Comparison of ENCODE assay signal across 8 cellular contexts in genomic region chr22:29883045-29883830, GRCh38. TPM values are rescaled to one million over a fixed set of nuclear protein-coding genes. Genes with fewer than 3 reads are reported as not detected.
DNase-seq lines count a peak whose midpoint lies in the region; ATAC-seq and TF ChIP-seq lines count a peak whose summit lies in the region.

Gene MTMR3, plus strand, starts transcription at chr22:29883174. Its CDS starts 87,886 bp downstream, at chr22:29971060.

- no peak within 1 kb of the TSS for H3K23ac ChIP-seq in trophoblast cell (ENCODE audit: low read length)

- H2AFZ ChIP-seq in trophoblast cell (ENCODE audit: insufficient read depth, low read length, poor library complexity), result peak within 1 kb of the TSS; percentile 100

- peak within 1 kb of the TSS; percentile 96 for H4K8ac ChIP-seq in trophoblast cell (ENCODE audit: low read depth, low read length)

- WGBS in trophoblast cell (ENCODE audit: extremely low coverage, insufficient coverage, insufficient read length), result no CpG with 5 or more reads among the region's 88 CpGs
- WGBS in tibial nerve, 2 donors, result 0 to 1% methylated on average over 21 to 74 of the region's 88 CpGs

- H2BK120ac ChIP-seq in trophoblast cell (ENCODE audit: insufficient read depth, low read length, poor library complexity), result peak within 1 kb of the TSS; percentile 98

- in situ Hi-C loops in HAP-1 (cut with MboI; ENCODE audit: low sequenced_read_pairs), result no loop called here

- peak; percentile 40 for TF ChIP-seq CTCF in cardiac muscle cell (IDR thresholded peaks at IDR 0.05; ENCODE audit: low read depth, low read length)
- TF ChIP-seq CTCF in tibial nerve (IDR thresholded peaks at IDR 0.05), result peak in 4 of 5 experiments; percentile 60 to 84 (median 70)

- H3K4ac ChIP-seq in trophoblast cell (ENCODE audit: low read depth, low read length), result peak within 1 kb of the TSS; percentile 99

- H3K4me3 Mint-ChIP-seq in activated naive CD8-positive, alpha-beta T cell treated with anti-CD3 and anti-CD28 coated beads, Interleukin-2, amount 50 U/mL, for 24 hours, result peak within 1 kb of the TSS; percentile 89

- no peaks in the 10 kb centered on the region for H3K9me3 ChIP-seq in HAP-1
- H3K9me3 ChIP-seq in cardiac muscle cell (ENCODE audit: low read depth), result no peaks in the 10 kb centered on the region
- H3K9me3 ChIP-seq in trophoblast cell (ENCODE audit: insufficient read depth, low read depth, low read length), result no peaks in the 10 kb centered on the region
- no peaks in the 10 kb centered on the region for H3K9me3 ChIP-seq in tibial nerve

- peak; percentile 41 to 76 for TF ChIP-seq POLR2A in tibial nerve (IDR thresholded peaks at IDR 0.05)

- peaks cover 8% of the 10 kb centered on the region for H3K79me2 ChIP-seq in trophoblast cell (ENCODE audit: control insufficient read depth, insufficient read depth, low read length, poor library complexity)

- H4K91ac ChIP-seq in trophoblast cell (ENCODE audit: low read depth, low read length), result peak within 1 kb of the TSS; percentile 99

- peak within 1 kb of the TSS; percentile 99 for H3K4me3 ChIP-seq in HAP-1
- H3K4me3 ChIP-seq in cardiac muscle cell, result peak within 1 kb of the TSS; percentile 99
- peak within 1 kb of the TSS; percentile 98 for H3K4me3 ChIP-seq in trophoblast cell (ENCODE audit: low read depth, low read length)
- peak within 1 kb of the TSS; percentile 84 to 99 (median 90) for H3K4me3 ChIP-seq in tibial nerve

- H3K27me3 ChIP-seq in HAP-1 (ENCODE audit: low read depth) (no peaks in the 10 kb centered on the region), cardiac muscle cell (no peaks in the 10 kb centered on the region), trophoblast cell (ENCODE audit: insufficient read depth, low read length) (no peaks in the 10 kb centered on the region), tibial nerve (no peaks in the 10 kb centered on the region)

- H3K18ac ChIP-seq in trophoblast cell (ENCODE audit: low read length), result peak within 1 kb of the TSS; percentile 98

- H2BK12ac ChIP-seq in trophoblast cell (ENCODE audit: low read length), result peak within 1 kb of the TSS; percentile 46

- H3K14ac ChIP-seq in trophoblast cell (ENCODE audit: low read length), result peak within 1 kb of the TSS; percentile 100

- peaks cover 7% of the 10 kb centered on the region for H3K79me1 ChIP-seq in trophoblast cell (ENCODE audit: low read length)

- H4K12ac ChIP-seq in trophoblast cell (ENCODE audit: low read depth, low read length), result peak within 1 kb of the TSS; percentile 99

- peak; percentile 85 for ATAC-seq in activated naive CD8-positive, alpha-beta T cell treated with anti-CD3 and anti-CD28 coated beads, Interleukin-2, amount 50 U/mL, for 24 hours

- peak within 1 kb of the TSS; percentile 61 for H3K27ac Mint-ChIP-seq in activated naive CD8-positive, alpha-beta T cell treated with anti-CD3 and anti-CD28 coated beads, Interleukin-2, amount 50 U/mL, for 24 hours

- peak within 1 kb of the TSS; percentile 99 for H2AK5ac ChIP-seq in trophoblast cell (ENCODE audit: low read length)

- no peaks in the 10 kb centered on the region; the same call in 1 of the 2 replicates for H3K36me3 ChIP-seq in HAP-1 (replicated peaks)
- H3K36me3 ChIP-seq in cardiac muscle cell, result no peaks in the 10 kb centered on the region
- no peaks in the 10 kb centered on the region for H3K36me3 ChIP-seq in trophoblast cell (ENCODE audit: control insufficient read depth in 1 of 2, insufficient read depth in 2 of 2, low read length in 2 of 2)
- no peaks in the 10 kb centered on the region for H3K36me3 ChIP-seq in tibial nerve

- H3K36me3 Mint-ChIP-seq in activated naive CD8-positive, alpha-beta T cell treated with anti-CD3 and anti-CD28 coated beads, Interleukin-2, amount 50 U/mL, for 24 hours (ENCODE audit: low read depth), result no peaks in the 10 kb centered on the region

- peaks cover 4% of the 10 kb centered on the region for H3K4me1 Mint-ChIP-seq in activated naive CD8-positive, alpha-beta T cell treated with anti-CD3 and anti-CD28 coated beads, Interleukin-2, amount 50 U/mL, for 24 hours

- DNase-seq in GDM1 (lab: John Stamatoyannopoulos, UW) (peak; percentile 88), HAP-1 (ENCODE audit: low spot score in 2 of 2) (peak; percentile 78 to 96), NAMALWA (ENCODE audit: low spot score) (peak; percentile 92), SW480 (ENCODE audit: low spot score) (peak; percentile 77), cardiac muscle cell (ENCODE audit: low read depth in 1 of 2, low spot score in 1 of 2) (peak; percentile 94 to 95), trophoblast cell (peak; percentile 91 to 96), tibial nerve (ENCODE audit: low spot score in 2 of 2) (peak; percentile 89 to 94)
- peak; percentile 96 for DNase-seq in activated naive CD8-positive, alpha-beta T cell treated with anti-CD3 and anti-CD28 coated beads, Interleukin-2, amount 50 U/mL, for 24 hours

- TF ChIP-seq EP300 in tibial nerve (IDR thresholded peaks at IDR 0.05), result peak in 1 of 2 donors; percentile 85

- peak within 1 kb of the TSS; percentile 99 for H2BK5ac ChIP-seq in trophoblast cell (ENCODE audit: low read depth, low read length, poor library complexity)

- peaks cover 17% of the 10 kb centered on the region for H3K4me1 ChIP-seq in HAP-1
- H3K4me1 ChIP-seq in cardiac muscle cell (ENCODE audit: low read depth), result peaks cover 19% of the 10 kb centered on the region
- H3K4me1 ChIP-seq in trophoblast cell (ENCODE audit: control insufficient read depth in 1 of 2, insufficient read depth in 2 of 2, low read length in 2 of 2), result no peaks in the 10 kb centered on the region
- peaks cover 0 to 43% (median 24%) of the 10 kb centered on the region in 4 donors for H3K4me1 ChIP-seq in tibial nerve

- H3K27ac ChIP-seq in cardiac muscle cell (peak within 1 kb of the TSS; percentile 98), trophoblast cell (ENCODE audit: low read depth, low read length) (peak within 1 kb of the TSS; percentile 94), tibial nerve (peak within 1 kb of the TSS; percentile 93 to 99 (median 96))

- H3K4me2 ChIP-seq in trophoblast cell (ENCODE audit: low read length), result peak within 1 kb of the TSS; percentile 73

- peaks cover 2% of the 10 kb centered on the region for H3K27me3 Mint-ChIP-seq in activated naive CD8-positive, alpha-beta T cell treated with anti-CD3 and anti-CD28 coated beads, Interleukin-2, amount 50 U/mL, for 24 hours

- H3K9ac ChIP-seq in trophoblast cell (ENCODE audit: low read length), result peak within 1 kb of the TSS; percentile 96

- H3K9me3 Mint-ChIP-seq in activated naive CD8-positive, alpha-beta T cell treated with anti-CD3 and anti-CD28 coated beads, Interleukin-2, amount 50 U/mL, for 24 hours, result no peaks in the 10 kb centered on the region

RNA-seq across cellular contexts. Expression of gene MTMR3, which starts in this region (rescaled TPM):
- total RNA-seq in cardiac muscle cell (12.4 and 22.0 TPM in 2 replicates), tibial nerve (10 to 100 TPM; 56.1 to 91.2 (median 74.5) TPM)
- 10.1 and 16.0 TPM in 2 replicates for polyA plus RNA-seq in cardiac muscle cell
- polyA plus RNA-seq in trophoblast cell (2013), result 18.1 and 18.2 TPM in 2 replicates

Comparison
In these comparisons a context has a peak if more than half of its experiments do, and no peak if none do; other contexts are left out.
1. Peak in every context shown above with its lines: DNase-seq, ATAC-seq, H3K4me3 ChIP-seq and H3K27ac ChIP-seq.